Comparison of ENCODE assay signal across 8 cellular contexts in the genomic region with DNA sequence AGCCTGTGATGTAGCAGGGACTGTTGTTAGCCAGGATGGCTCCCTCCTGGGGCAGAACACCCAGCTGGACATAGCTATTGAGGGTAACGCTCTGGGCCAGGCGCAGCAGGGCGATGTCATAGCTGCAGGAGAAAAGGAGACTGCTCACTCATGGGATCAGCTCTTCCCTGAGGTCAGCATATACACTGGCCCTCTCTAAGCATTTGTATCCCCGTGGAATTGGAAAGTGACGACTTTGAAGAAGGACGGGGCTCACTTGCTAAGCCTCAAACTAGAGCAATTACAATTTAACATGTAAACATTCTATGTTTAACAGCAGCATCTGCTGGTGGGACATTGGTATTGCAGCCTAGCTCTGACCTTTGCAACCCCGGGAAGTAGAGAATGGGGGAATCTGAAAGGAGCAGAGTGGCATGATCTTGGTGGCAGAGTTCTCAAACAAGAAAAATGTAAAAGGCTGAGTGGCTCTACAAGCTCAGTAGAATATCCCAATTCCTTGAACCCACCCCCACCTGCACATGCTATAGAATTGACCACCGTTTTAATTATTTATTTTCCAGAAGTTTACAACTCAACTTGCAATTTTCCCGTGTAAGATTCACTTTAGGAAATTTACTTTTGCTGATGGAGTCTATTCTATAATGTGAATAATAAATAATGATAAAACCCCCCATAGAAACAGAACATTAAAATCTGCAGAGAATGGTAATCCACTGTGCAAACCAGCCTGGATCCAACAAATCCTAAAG. TPM values are rescaled to one million over a fixed set of nuclear protein-coding genes. Genes with fewer than 3 reads are reported as not detected.
DNase-seq lines count a peak whose midpoint lies in the region; ATAC-seq, FAIRE-seq and TF ChIP-seq lines count a peak whose summit lies in the region.

No MANE protein-coding gene starts in this region.

- TF ChIP-seq CTCF in DOHH2 (IDR thresholded peaks at IDR 0.05; ENCODE audit: low read depth, low read length, poor library complexity, severe bottlenecking) = peak; percentile 95
- TF ChIP-seq CTCF in fibroblast of the aortic adventitia (IDR thresholded peaks at IDR 0.05; ENCODE audit: insufficient read depth, low read length) = peak; percentile 99
- TF ChIP-seq CTCF in neural crest cell (conservative IDR thresholded peaks at IDR 0.05) = peak; percentile 98

- FAIRE-seq in RCC 7860 (lab: Jason Lieb, UNC) = no peak

- DNase-seq in KBM-7 (peak; percentile 87), RCC 7860 (ENCODE audit: low spot score) (peak; percentile 29), fibroblast of the aortic adventitia (ENCODE audit: low read depth) (peak; percentile 84), neural crest cell (ENCODE audit: low read depth, low spot score) (peak; percentile 69), superior temporal gyrus (ENCODE audit: extremely low spot score) (peak; percentile 95)

- peaks cover 10% of the 10 kb centered on the region for H3K4me1 ChIP-seq in DOHH2 (ENCODE audit: control insufficient read depth, low read length)

- H3K4me3 ChIP-seq in DOHH2 (ENCODE audit: low read length) (no peak overlapping the region), fibroblast of the aortic adventitia (ENCODE audit: low read depth, low read length) (peak overlapping the region; percentile 44)

- peaks cover 5% of the 10 kb centered on the region for H3K4me1 Mint-ChIP-seq in activated T-helper 17 cell treated with anti-CD3 and anti-CD28 coated beads, Interleukin-2, amount 50 U/mL, for 72 hours
- H3K4me1 Mint-ChIP-seq in neural crest cell = peaks cover 14% of the 10 kb centered on the region

- H3K9me3 Mint-ChIP-seq in activated T-helper 17 cell treated with anti-CD3 and anti-CD28 coated beads, Interleukin-2, amount 50 U/mL, for 72 hours = no peaks in the 10 kb centered on the region
- no peaks in the 10 kb centered on the region for H3K9me3 Mint-ChIP-seq in neural crest cell

- H3K9me2 ChIP-seq in DOHH2 (replicated peaks; ENCODE audit: control insufficient read depth, low read length) = no peaks in the 10 kb centered on the region

- peaks cover 34% of the 10 kb centered on the region for H3K27me3 ChIP-seq in DOHH2 (ENCODE audit: control insufficient read depth, low read length)

- no peaks in the 10 kb centered on the region for H3K27me3 Mint-ChIP-seq in activated T-helper 17 cell treated with anti-CD3 and anti-CD28 coated beads, Interleukin-2, amount 50 U/mL, for 72 hours
- no peaks in the 10 kb centered on the region for H3K27me3 Mint-ChIP-seq in neural crest cell (ENCODE audit: low read depth)

- H3K36me3 ChIP-seq in DOHH2 (ENCODE audit: control insufficient read depth, low read length) = no peaks in the 10 kb centered on the region

- H3K27ac Mint-ChIP-seq in activated T-helper 17 cell treated with anti-CD3 and anti-CD28 coated beads, Interleukin-2, amount 50 U/mL, for 72 hours = no peak overlapping the region
- peak overlapping the region; percentile 90 for H3K27ac Mint-ChIP-seq in neural crest cell (ENCODE audit: unreplicated experiment)

- no peaks in the 10 kb centered on the region for H3K9me3 ChIP-seq in DOHH2 (ENCODE audit: control insufficient read depth, insufficient read depth, low read length)

- no peak overlapping the region for H3K27ac ChIP-seq in DOHH2 (ENCODE audit: low read depth, low read length)

- 0 out of 2 replicates have a peak, but pooled peaks cover 3% of the 10 kb centered on the region for H4K20me1 ChIP-seq in DOHH2 (ENCODE audit: control insufficient read depth, insufficient read depth, low read depth, low read length)

- no peaks in the 10 kb centered on the region for H3K79me2 ChIP-seq in DOHH2 (ENCODE audit: control insufficient read depth, low read length)

- in situ Hi-C loops in KBM-7 (cut with MboI; ENCODE audit: low pct_unique_long_range_greater_than_20kb, low sequenced_read_pairs) = no loop called here

- H3F3A ChIP-seq in DOHH2 (ENCODE audit: control insufficient read depth, insufficient read depth) = no peaks in the 10 kb centered on the region

- no peaks in the 10 kb centered on the region for H3K36me3 Mint-ChIP-seq in activated T-helper 17 cell treated with anti-CD3 and anti-CD28 coated beads, Interleukin-2, amount 50 U/mL, for 72 hours (ENCODE audit: low read depth)
- no peaks in the 10 kb centered on the region for H3K36me3 Mint-ChIP-seq in neural crest cell (ENCODE audit: low read depth)

- ATAC-seq in activated T-helper 17 cell treated with anti-CD3 and anti-CD28 coated beads, Interleukin-2, amount 50 U/mL, for 72 hours (replicated peaks) = peak; percentile 83
- no peak for ATAC-seq in GM21381 (IDR thresholded peaks at IDR 0.05; ENCODE audit: unreplicated experiment)

- H3K4me3 Mint-ChIP-seq in activated T-helper 17 cell treated with anti-CD3 and anti-CD28 coated beads, Interleukin-2, amount 50 U/mL, for 72 hours = peak overlapping the region; percentile 37
- H3K4me3 Mint-ChIP-seq in neural crest cell = no peak overlapping the region

- H3K4me2 ChIP-seq in DOHH2 (ENCODE audit: low read length) = no peak overlapping the region

RNA-seq across cellular contexts. Expression of a gene that starts 5.0 kb away (rescaled TPM):
- total RNA-seq in activated T-helper 17 cell treated with anti-CD3 and anti-CD28 coated beads, Interleukin-2, amount 50 U/mL, for 72 hours = not detected
- total RNA-seq in fibroblast of the aortic adventitia (ENCODE audit: low replicate concordance) (0.25 TPM in 1 of 2 replicates, not detected in the other), neural crest cell (not detected in 2 replicates)

RNA-seq across cellular contexts. Expression of a gene that starts 17.5 kb away (rescaled TPM):
- total RNA-seq in activated T-helper 17 cell treated with anti-CD3 and anti-CD28 coated beads, Interleukin-2, amount 50 U/mL, for 72 hours = 10 to 100 TPM; 45.8 to 78.8 TPM
- total RNA-seq in fibroblast of the aortic adventitia (ENCODE audit: low replicate concordance) (under 0.01 TPM in 1 of 2 replicates, not detected in the other), neural crest cell (not detected in 2 replicates)

RNA-seq across cellular contexts. Expression of a gene that starts 49.8 kb away (rescaled TPM):
- total RNA-seq in activated T-helper 17 cell treated with anti-CD3 and anti-CD28 coated beads, Interleukin-2, amount 50 U/mL, for 72 hours = 1 to 10 TPM; 6.2 to 7.2 TPM
- total RNA-seq in fibroblast of the aortic adventitia (ENCODE audit: low replicate concordance) (0.74 and 22.1 TPM in 2 replicates), neural crest cell (0.09 and 0.16 TPM in 2 replicates)

Comparison
In these comparisons a context has a peak if more than half of its experiments do, and no peak if none do; other contexts are left out.
1. DNase-seq: peak in every context shown above with its lines; median percentile 95 in superior temporal gyrus; 87 in KBM-7; 84 in fibroblast of the aortic adventitia; 69 in neural crest cell; 29 in RCC 7860.
2. RNA of a gene that starts 17.5 kb away (total RNA-seq): 45.8 to 78.8 TPM in activated T-helper 17 cell treated with anti-CD3 and anti-CD28 coated beads, Interleukin-2, amount 50 U/mL, for 72 hours; under 0.01 TPM in fibroblast of the aortic adventitia and not detected in neural crest cell; every median in the first group is over 10 times any median in the second.
3. Peak in every context shown above with its lines, with median percentiles within 50 percentile points of each other: CTCF ChIP-seq.